In genomic region chr5:125002727-125003598, GRCh38 we compare ENCODE assay signal across 18 cellular contexts.
DNase-seq lines count a peak whose midpoint lies in the region; ATAC-seq, FAIRE-seq and TF ChIP-seq lines count a peak whose summit lies in the region.
"Had no signal": no experiment of that assay in that cellular context is flagged by ENCODE, and none has a peak within 500 bp of the region (broad histone marks: within the 10 kb centered on the region; RNA-seq: fewer than 3 reads in every experiment).

No MANE protein-coding gene starts in this region.

- H3K9me3 ChIP-seq in Panc1 (ENCODE audit: control insufficient read depth, insufficient read depth, low read depth, low read length) (no peaks in the 10 kb centered on the region), keratinocyte (ENCODE audit: control insufficient read depth, low read depth, low read length) (no peaks in the 10 kb centered on the region)
- H3K9me3 ChIP-seq in CD4-positive, alpha-beta T cell (ENCODE audit: control insufficient read depth, low read length), result no peaks in the 10 kb centered on the region

- ATAC-seq in HG03432 (IDR thresholded peaks at IDR 0.05; ENCODE audit: unreplicated experiment), result peak; percentile 29
- no peak for ATAC-seq in Panc1
- ATAC-seq in CD4-positive, alpha-beta T cell (ENCODE audit: poor library complexity), result no peak
- ATAC-seq in GM21515 (IDR thresholded peaks at IDR 0.05; ENCODE audit: unreplicated experiment), result no peak
- ATAC-seq: HCT116, right cardiac atrium had no signal

- H3K36me3 ChIP-seq in Panc1 (ENCODE audit: control insufficient read depth, insufficient read depth, low read length), result no peaks in the 10 kb centered on the region
- no peaks in the 10 kb centered on the region for H3K36me3 ChIP-seq in keratinocyte (ENCODE audit: control insufficient read depth in 2 of 2, extremely low read depth in 1 of 2, insufficient read depth in 2 of 2, low read length in 2 of 2)

- BruUV-seq in Panc1 (replicated peaks; lab: Mats Ljungman, UMichigan), result no TSS peak

- peak overlapping the region; percentile 8; the same call in 1 of the 2 replicates for H3K27ac ChIP-seq in Panc1 (ENCODE audit: low read length)
- H3K27ac ChIP-seq in keratinocyte (ENCODE audit: control insufficient read depth, insufficient read depth, low read length), result no peak overlapping the region
- no peak overlapping the region for H3K27ac ChIP-seq in CD4-positive, alpha-beta T cell (ENCODE audit: low read depth, low read length)

- no peaks in the 10 kb centered on the region for H3K27me3 Mint-ChIP-seq in CD4-positive, alpha-beta T cell
- H3K27me3 Mint-ChIP-seq: IgD-negative memory B cell had no signal

- H3K9me3 Mint-ChIP-seq in CD4-positive, alpha-beta T cell, result peaks cover 4% of the 10 kb centered on the region
- H3K9me3 Mint-ChIP-seq: IgD-negative memory B cell; immature natural killer cell; stimulated activated naive CD8-positive, alpha-beta T cell treated with anti-CD3 and anti-CD28 coated beads, Interleukin-15, Interleukin-2, amounts not matched to agents 100 ng/mL and 50 ng/mL, for 24 hours had no signal

- no peak for TF ChIP-seq CTCF in Panc1 (IDR thresholded peaks at IDR 0.05)
- TF ChIP-seq CTCF in keratinocyte (optimal IDR thresholded peaks at IDR 0.05 in 1 of 3, IDR thresholded peaks at IDR 0.05 in 1 of 3, conservative IDR thresholded peaks at IDR 0.05 in 1 of 3; ENCODE audit: extremely low read depth in 1 of 3, insufficient read depth in 2 of 3, low read length in 3 of 3), result no peak
- no peak for TF ChIP-seq CTCF in CD4-positive, alpha-beta T cell (IDR thresholded peaks at IDR 0.05)

- no peaks in the 10 kb centered on the region for H3K36me3 Mint-ChIP-seq in CD4-positive, alpha-beta T cell (ENCODE audit: low read depth)
- H3K36me3 Mint-ChIP-seq: IgD-negative memory B cell had no signal

- CTCF ChIA-PET in Panc1 (lab: Charles Lee), result no interaction called here
- CTCF ChIA-PET in CD4-positive, alpha-beta T cell (lab: Charles Lee), result no interaction called here

- H3K4me3 ChIP-seq in Panc1 (ENCODE audit: low read depth in 2 of 2, low read length in 2 of 2) (no peak overlapping the region), keratinocyte (ENCODE audit: control insufficient read depth in 2 of 3, extremely low read depth in 1 of 3, insufficient read depth in 2 of 3, low read depth in 1 of 3, low read length in 3 of 3) (no peak overlapping the region)

- intact Hi-C loops in Panc1 (cut with micrococcal nuclease; ENCODE audit: unreplicated experiment), result no loop called here
- intact Hi-C loops in CD4-positive, alpha-beta T cell (cut with DNase I, micrococcal nuclease), result no loop called here

- no peak overlapping the region for H3K4me3 Mint-ChIP-seq in CD4-positive, alpha-beta T cell
- H3K4me3 Mint-ChIP-seq: immature natural killer cell; stimulated activated naive CD8-positive, alpha-beta T cell treated with anti-CD3 and anti-CD28 coated beads, Interleukin-15, Interleukin-2, amounts not matched to agents 100 ng/mL and 50 ng/mL, for 24 hours had no signal

- H3K79me2 ChIP-seq in keratinocyte (ENCODE audit: control insufficient read depth, insufficient read depth, low read length), result no peaks in the 10 kb centered on the region

- H3K4me2 ChIP-seq in keratinocyte (ENCODE audit: control insufficient read depth, extremely low read depth, insufficient read depth, low read depth, low read length), result no peak overlapping the region

- H3K9ac ChIP-seq in keratinocyte (ENCODE audit: control insufficient read depth, extremely low read depth, insufficient read depth, low read length), result no peak overlapping the region

- H3K27ac Mint-ChIP-seq in CD4-positive, alpha-beta T cell, result no peak overlapping the region
- H3K27ac Mint-ChIP-seq: IgD-negative memory B cell; immature natural killer cell; stimulated activated naive CD8-positive, alpha-beta T cell treated with anti-CD3 and anti-CD28 coated beads, Interleukin-15, Interleukin-2, amounts not matched to agents 100 ng/mL and 50 ng/mL, for 24 hours had no signal

- H3K27me3 ChIP-seq in Panc1 (ENCODE audit: control insufficient read depth, insufficient read depth, low read length), result no peaks in the 10 kb centered on the region
- no peaks in the 10 kb centered on the region for H3K27me3 ChIP-seq in keratinocyte (ENCODE audit: control insufficient read depth, extremely low read depth, insufficient read depth, low read length)
- H3K27me3 ChIP-seq in CD4-positive, alpha-beta T cell (ENCODE audit: control insufficient read depth, insufficient read depth, low read length), result no peaks in the 10 kb centered on the region

- POLR2A ChIA-PET in Panc1 (lab: Charles Lee), result no interaction called here
- POLR2A ChIA-PET in CD4-positive, alpha-beta T cell (lab: Charles Lee), result no interaction called here

- dilution Hi-C loops in keratinocyte (cut with MboI; ENCODE audit: extremely low pct_ligation_motif_present, low sequenced_read_pairs), result no loop called here

- DNase-seq in EH (ENCODE audit: low read depth) (peak; percentile 4), Panc1 (ENCODE audit: low read depth, low spot score) (no peak), keratinocyte (ENCODE audit: low read depth, low spot score) (no peak), kidney glomerular epithelial cell (lab: John Stamatoyannopoulos, UW) (no peak), DMS79 (lab: John Stamatoyannopoulos, UW) (no peak)
- DNase-seq in CD4-positive, alpha-beta T cell, result no peak
- DNase-seq: activated CD4-positive, CD25-positive, alpha-beta regulatory T cell; dermis blood vessel endothelial cell; immature natural killer cell; NCI-H1694; NCI-H524 treated with DMSO at 0.1 percent for 48 hours; right cardiac atrium; stimulated activated CD4-positive, alpha-beta T cell treated with anti-CD3 and anti-CD28 coated beads, Interleukin-4, amount 100 ng/mL, for 4 hours had no signal

- no peak overlapping the region for H2AFZ ChIP-seq in keratinocyte (ENCODE audit: control insufficient read depth, low read length)

- H3K9me1 ChIP-seq in keratinocyte (ENCODE audit: control insufficient read depth, extremely low read depth, insufficient read depth, low read length), result no peaks in the 10 kb centered on the region

- peak; percentile 23 for FAIRE-seq in keratinocyte (lab: Jason Lieb, UNC)

- H4K20me1 ChIP-seq in keratinocyte (ENCODE audit: control insufficient read depth, extremely low read depth, insufficient read depth, low read length), result no peaks in the 10 kb centered on the region

- no peaks in the 10 kb centered on the region for H3K4me1 Mint-ChIP-seq in CD4-positive, alpha-beta T cell (ENCODE audit: low read depth)

- H3K4me1 ChIP-seq in Panc1 (ENCODE audit: control insufficient read depth, insufficient read depth, low read length) (peaks cover 22% of the 10 kb centered on the region; the same call in 1 of the 2 replicates), keratinocyte (ENCODE audit: control insufficient read depth, extremely low read depth, insufficient read depth, low read length) (no peaks in the 10 kb centered on the region)

- in situ Hi-C loops in Panc1 (cut with HindIII; ENCODE audit: low pct_unique_long_range_greater_than_20kb, low sequenced_read_pairs), result no loop called here
